8 cellular contexts compared by ENCODE assay signal in genomic region chr11:9384535-9385287, GRCh38. TPM values are rescaled to one million over a fixed set of nuclear protein-coding genes. Genes with fewer than 3 reads are reported as not detected.
DNase-seq lines count a peak whose midpoint lies in the region; ATAC-seq, FAIRE-seq and TF ChIP-seq lines count a peak whose summit lies in the region.

Gene IPO7 (plus strand): TSS chr11:9384652. CDS start chr11:9384764, 112 bp downstream.

- peak within 1 kb of the TSS; percentile 97 for H3K4me3 Mint-ChIP-seq in T-helper 17 cell

- ATAC-seq in HG02763 (IDR thresholded peaks at IDR 0.05; ENCODE audit: unreplicated experiment) (peak; percentile 96), T-helper 17 cell (peak; percentile 99)

- peak; percentile 20 to 40 for TF ChIP-seq CTCF in right atrium auricular region (IDR thresholded peaks at IDR 0.05)
- peak in 1 of 3 experiments; percentile 11 for TF ChIP-seq CTCF in vagina (IDR thresholded peaks at IDR 0.05)

- intact Hi-C loops in vagina (cut with DNase I): loop anchor here (10.0 kb wide), 1 partner anchor 70 kb away; the partner anchor contains the start of gene TMEM41B

- H3K9me3 ChIP-seq in T-helper 17 cell (ENCODE audit: control insufficient read depth, low read length, poor library complexity, severe bottlenecking) (no peaks in the 10 kb centered on the region), right atrium auricular region (no peaks in the 10 kb centered on the region), vagina (no peaks in the 10 kb centered on the region)

- DNase-seq in GM12892 (ENCODE audit: insufficient read length): peak; percentile 86
- peak; percentile 83 for DNase-seq in NCI-H1436 (lab: John Stamatoyannopoulos, UW)
- DNase-seq in T-helper 17 cell: peak; percentile 75 to 78 (median 76)
- DNase-seq in amygdala (lab: John Stamatoyannopoulos, UW): peak; percentile 46 to 96 (median 84)
- DNase-seq in right atrium auricular region (ENCODE audit: low spot score): peak; percentile 93
- DNase-seq in putamen (ENCODE audit: low spot score): peak; percentile 93
- peak in 1 of 2 donors; percentile 92 for DNase-seq in vagina (ENCODE audit: extremely low spot score in 2 of 2)

- H3K36me3 ChIP-seq in right atrium auricular region (no peaks in the 10 kb centered on the region), vagina (no peaks in the 10 kb centered on the region)

- no peaks in the 10 kb centered on the region for H3K27me3 Mint-ChIP-seq in T-helper 17 cell

- peak; percentile 96 for FAIRE-seq in GM12892 (lab: Jason Lieb, UNC)

- peaks cover 23% of the 10 kb centered on the region for H3K4me1 Mint-ChIP-seq in T-helper 17 cell

- no peaks in the 10 kb centered on the region for H3K36me3 Mint-ChIP-seq in T-helper 17 cell (ENCODE audit: low read depth)

- H3K27ac Mint-ChIP-seq in T-helper 17 cell: peak within 1 kb of the TSS; percentile 92

- H3K27ac ChIP-seq in right atrium auricular region: peak within 1 kb of the TSS; percentile 94 to 97
- peak within 1 kb of the TSS; percentile 84 for H3K27ac ChIP-seq in vagina

- H3K27me3 ChIP-seq in right atrium auricular region (no peaks in the 10 kb centered on the region), vagina (no peaks in the 10 kb centered on the region)

- peaks cover 0 to 30% of the 10 kb centered on the region in 2 donors for H3K4me1 ChIP-seq in right atrium auricular region
- peaks cover 44% of the 10 kb centered on the region for H3K4me1 ChIP-seq in vagina

- TF ChIP-seq POLR2A in GM12892 (IDR thresholded peaks at IDR 0.05; ENCODE audit: low read depth, low read length) (peak; percentile 98), vagina (IDR thresholded peaks at IDR 0.05) (peak in 1 of 2 donors; percentile 66)

- H3K4me3 ChIP-seq in right atrium auricular region: peak within 1 kb of the TSS; percentile 84 to 93
- peak within 1 kb of the TSS; percentile 93 to 94 for H3K4me3 ChIP-seq in vagina

RNA-seq across cellular contexts. Expression of gene IPO7, which starts in this region (rescaled TPM):
- polyA plus RNA-seq in GM12892 (2012; ENCODE audit: missing spikeins): 34.8 TPM
- total RNA-seq in T-helper 17 cell (10 to 100 TPM; 57.2 to 59.5 TPM), right atrium auricular region (100 to 1,000 TPM in 1 of 2 donors, 10 to 100 TPM in 1; 79.4 to 121 TPM), vagina (64.8 TPM)
